ENCODE assay signal across 1 cellular context in genomic region chr2:72539145-72539552, GRCh38.
TF ChIP-seq lines count a peak whose summit lies in the region.

No MANE protein-coding gene starts in this region.

TF ChIP-seq in SK-N-SH treated with all-trans-retinoic acid at 6 μM for 48 hours, 23 proteins besides CTCF, POLR2A, EP300 and RAD21 (continued from another document):
- no peak for TF ChIP-seq ZNF8 (CRISPR knock-in tag; IDR thresholded peaks at IDR 0.05)
